ENCODE assay signal across 19 cellular contexts in the genomic region with DNA sequence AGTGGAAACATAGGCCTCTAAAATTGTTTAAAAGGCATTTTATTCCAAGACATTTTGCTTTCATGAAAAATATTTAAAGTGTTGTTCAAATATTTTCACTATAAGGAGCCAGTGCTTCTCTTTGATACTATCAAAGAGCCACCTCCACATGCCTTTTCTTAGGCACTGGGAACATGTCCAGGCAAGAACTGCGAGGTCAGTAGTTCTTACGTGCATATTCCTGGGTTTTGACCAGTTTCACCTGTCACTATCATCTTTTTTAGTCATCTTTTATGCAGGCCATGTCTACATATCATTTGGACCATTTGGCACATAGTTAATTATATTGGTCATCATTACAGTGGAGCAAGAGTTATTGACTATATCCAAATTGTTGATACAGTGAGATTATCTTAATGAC.
DNase-seq lines count a peak whose midpoint lies in the region; ATAC-seq, FAIRE-seq and TF ChIP-seq lines count a peak whose summit lies in the region.
"Had no signal": no experiment of that assay in that cellular context is flagged by ENCODE, and none has a peak within 500 bp of the region (broad histone marks: within the 10 kb centered on the region; RNA-seq: fewer than 3 reads in every experiment).

No MANE protein-coding gene starts in this region.

- H3K9me2 ChIP-seq in SK-N-SH = no peaks in the 10 kb centered on the region

- H3K36me3 ChIP-seq in SK-N-SH (replicated peaks in 1 of 2; ENCODE audit: control insufficient read depth in 1 of 2, insufficient read depth in 2 of 2, low read length in 1 of 2) (peaks cover 4 to 57% of the 10 kb centered on the region in 2 experiments), mammary epithelial cell (ENCODE audit: insufficient read depth, low read length) (no peaks in the 10 kb centered on the region), left lung (no peaks in the 10 kb centered on the region), smooth muscle cell (ENCODE audit: low read depth) (no peaks in the 10 kb centered on the region)

- no peak for FAIRE-seq in HTR-8/SVneo (lab: Jason Lieb, UNC)
- FAIRE-seq: D721Med, G401.6, GM12891 had no signal

- H4K20me1 ChIP-seq in SK-N-SH (ENCODE audit: insufficient read depth) (no peaks in the 10 kb centered on the region; the same call in 1 of the 2 replicates), mammary epithelial cell (ENCODE audit: insufficient read depth, low read length) (no peaks in the 10 kb centered on the region), smooth muscle cell (ENCODE audit: low read depth) (no peaks in the 10 kb centered on the region)

- H3K4me2 ChIP-seq in SK-N-SH (no peak overlapping the region), mammary epithelial cell (ENCODE audit: insufficient read depth, low read depth, low read length) (no peak overlapping the region), smooth muscle cell (no peak overlapping the region)
- H3K4me2 ChIP-seq: A549 had no signal

- no peak overlapping the region for H3K27ac Mint-ChIP-seq in effector memory CD8-positive, alpha-beta T cell
- H3K27ac Mint-ChIP-seq: CD4-positive, alpha-beta T cell had no signal

- no peaks in the 10 kb centered on the region for H3K9me3 ChIP-seq in SK-N-SH
- H3K9me3 ChIP-seq in mammary epithelial cell (replicated peaks; ENCODE audit: insufficient read depth, low read length) = no peaks in the 10 kb centered on the region
- H3K9me3 ChIP-seq in left lung = no peaks in the 10 kb centered on the region
- no peaks in the 10 kb centered on the region for H3K9me3 ChIP-seq in smooth muscle cell (replicated peaks; ENCODE audit: low read depth)
- H3K9me3 ChIP-seq: A549, Caco-2 had no signal

- H3K27me3 ChIP-seq in SK-N-SH (ENCODE audit: insufficient read depth) (no peaks in the 10 kb centered on the region), mammary epithelial cell (ENCODE audit: insufficient read depth, low read length) (no peaks in the 10 kb centered on the region), left lung (no peaks in the 10 kb centered on the region), smooth muscle cell (ENCODE audit: low read depth) (no peaks in the 10 kb centered on the region)

- H3K4me3 Mint-ChIP-seq in effector memory CD8-positive, alpha-beta T cell = no peak overlapping the region
- H3K4me3 Mint-ChIP-seq: CD4-positive, alpha-beta T cell; H9 had no signal

- no peak for TF ChIP-seq EP300 in SK-N-SH (IDR thresholded peaks at IDR 0.05; ENCODE audit: borderline replicate concordance in 1 of 2, low read depth in 1 of 2, low read length in 1 of 2)

- in situ Hi-C loops in mammary epithelial cell (cut with MboI; ENCODE audit: low sequenced_read_pairs in 2 of 2) = no loop called here

- BruUV-seq in mammary epithelial cell (replicated peaks; lab: Mats Ljungman, UMichigan) = no TSS peak

- H2AFZ ChIP-seq in SK-N-SH (ENCODE audit: low read depth) (no peak overlapping the region), mammary epithelial cell (ENCODE audit: low read depth, low read length) (peak overlapping the region; percentile 21), smooth muscle cell (ENCODE audit: low read depth) (no peak overlapping the region)

- ATAC-seq in SK-N-SH treated with all-trans-retinoic acid at 6 μM for 48 hours (no peak), left lung (peak; percentile 22), Right ventricle myocardium superior (ENCODE audit: poor library complexity) (no peak)
- ATAC-seq in effector memory CD8-positive, alpha-beta T cell (replicated peaks) = no peak
- ATAC-seq: A549 had no signal

- no peaks in the 10 kb centered on the region for H3K36me3 Mint-ChIP-seq in effector memory CD8-positive, alpha-beta T cell (ENCODE audit: insufficient read depth)

- intact Hi-C loops in mammary epithelial cell (cut with micrococcal nuclease) (loop anchor here (10.0 kb wide), 2 partner anchors 174 to 206 kb away; no protein-coding TSS in a partner anchor), left lung (cut with DNase I) (no loop called here), Right ventricle myocardium superior (cut with DNase I) (no loop called here)

- H3K4me1 Mint-ChIP-seq in effector memory CD8-positive, alpha-beta T cell (ENCODE audit: low read depth in 2 of 2) = no peaks in the 10 kb centered on the region

- no peak overlapping the region for H3K9ac ChIP-seq in SK-N-SH
- no peak overlapping the region for H3K9ac ChIP-seq in mammary epithelial cell (ENCODE audit: insufficient read depth, low read length)
- H3K9ac ChIP-seq in smooth muscle cell (ENCODE audit: low read depth) = no peak overlapping the region

- CTCF ChIA-PET in SK-N-SH (lab: Yijun Ruan, JAX) (no interaction called here), mammary epithelial cell (lab: Charles Lee; ENCODE audit: low non-redundant PET) (interaction anchor here (0.7 kb wide), 1 partner anchor 10 kb away, joined by 9 read pairs; no protein-coding TSS in a partner anchor)

- WGBS in SK-N-SH (ENCODE audit: low lambda C conversion rate) = 53% methylated on average over 2 of the region's 2 CpGs
- WGBS in mammary epithelial cell (ENCODE audit: low coverage, missing lambda C conversion rate) = 0% methylated on average over 2 of the region's 2 CpGs
- WGBS in smooth muscle cell (ENCODE audit: low lambda C conversion rate) = 77% methylated on average over 2 of the region's 2 CpGs

- dilution Hi-C loops in mammary epithelial cell (cut with HindIII; ENCODE audit: low sequenced_read_pairs) = no loop called here

- no peak for DNase-seq in SK-N-SH
- peak; percentile 59 for DNase-seq in mammary epithelial cell
- DNase-seq in left lung = no peak
- no peak for DNase-seq in smooth muscle cell (lab: John Stamatoyannopoulos, UW; ENCODE audit: unreplicated experiment)
- DNase-seq in Right ventricle myocardium superior = no peak
- DNase-seq in HTR-8/SVneo (ENCODE audit: insufficient read length, low spot score) = no peak
- DNase-seq in effector memory CD8-positive, alpha-beta T cell = no peak
- DNase-seq: AML-193; Caco-2; CD4-positive, alpha-beta T cell; GOT3; H9 had no signal

- H3K4me1 ChIP-seq in SK-N-SH (ENCODE audit: control insufficient read depth in 1 of 2, insufficient read depth in 2 of 2, low read depth in 1 of 2, low read length in 1 of 2) = peaks cover 0 to 29% of the 10 kb centered on the region in 2 experiments; a peak in 2 of 4 replicates
- peaks cover 7% of the 10 kb centered on the region for H3K4me1 ChIP-seq in mammary epithelial cell (ENCODE audit: insufficient read depth, low read length)
- no peaks in the 10 kb centered on the region for H3K4me1 ChIP-seq in left lung
- H3K4me1 ChIP-seq in smooth muscle cell (ENCODE audit: low read depth) = no peaks in the 10 kb centered on the region
- H3K4me1 ChIP-seq: A549, Caco-2 had no signal

- H3K79me2 ChIP-seq in SK-N-SH (ENCODE audit: insufficient read depth) (peaks cover 100% of the 10 kb centered on the region), mammary epithelial cell (ENCODE audit: insufficient read depth, low read length) (no peaks in the 10 kb centered on the region), smooth muscle cell (ENCODE audit: low read depth) (no peaks in the 10 kb centered on the region)

- H3F3A ChIP-seq in SK-N-SH (replicated peaks; ENCODE audit: insufficient read depth) (peaks cover 36% of the 10 kb centered on the region), smooth muscle cell (ENCODE audit: low read depth) (no peaks in the 10 kb centered on the region)

- H3K27ac ChIP-seq in SK-N-SH (ENCODE audit: low read depth in 2 of 2, low read length in 1 of 2) (peak overlapping the region; percentile 48 to 82; a peak in 2 of 4 replicates), mammary epithelial cell (ENCODE audit: insufficient read depth, low read depth, low read length) (peak overlapping the region; percentile 35), left lung (no peak overlapping the region), smooth muscle cell (ENCODE audit: low read depth) (peak overlapping the region; percentile 46)
- H3K27ac ChIP-seq: 22Rv1, A549, C4-2B had no signal

- no peak overlapping the region for H3K4me3 ChIP-seq in SK-N-SH (ENCODE audit: low read depth in 2 of 2, low read length in 1 of 2)
- H3K4me3 ChIP-seq in mammary epithelial cell (replicated peaks in 1 of 3; ENCODE audit: insufficient read depth in 1 of 3, low read depth in 2 of 3, low read length in 3 of 3) = no peak overlapping the region
- no peak overlapping the region for H3K4me3 ChIP-seq in left lung
- H3K4me3 ChIP-seq in smooth muscle cell = no peak overlapping the region
- H3K4me3 ChIP-seq: A549 had no signal

- TF ChIP-seq RAD21 in SK-N-SH (IDR thresholded peaks at IDR 0.05; ENCODE audit: low read length) = no peak

- TF ChIP-seq CTCF in SK-N-SH (IDR thresholded peaks at IDR 0.05) (no peak), mammary epithelial cell (conservative IDR thresholded peaks at IDR 0.05 in 1 of 2, IDR thresholded peaks at IDR 0.05 in 1 of 2; ENCODE audit: extremely low read depth in 1 of 2, insufficient read depth in 1 of 2, low read depth in 1 of 2, low read length in 2 of 2) (no peak), left lung (IDR thresholded peaks at IDR 0.05) (no peak), smooth muscle cell (IDR thresholded peaks at IDR 0.05; ENCODE audit: borderline replicate concordance, insufficient read depth, poor library complexity, severe bottlenecking) (no peak)

- POLR2A ChIA-PET in SK-N-SH (lab: Yijun Ruan, JAX) = no interaction called here

- no peaks in the 10 kb centered on the region for H3K9me3 Mint-ChIP-seq in effector memory CD8-positive, alpha-beta T cell
- H3K9me3 Mint-ChIP-seq: H9 had no signal

- no peaks in the 10 kb centered on the region for H3K27me3 Mint-ChIP-seq in effector memory CD8-positive, alpha-beta T cell
- H3K27me3 Mint-ChIP-seq: CD4-positive, alpha-beta T cell had no signal

TF ChIP-seq in SK-N-SH, 30 proteins besides CTCF, POLR2A, EP300 and RAD21 (continues in another document):
- TF ChIP-seq FOSL2 (IDR thresholded peaks at IDR 0.05; ENCODE audit: borderline replicate concordance, low read depth) = 0 out of 2 replicates have a peak, but pooled peaks have one; percentile 2

TF ChIP-seq in SK-N-SH treated with all-trans-retinoic acid at 6 μM for 48 hours, 23 proteins besides CTCF, POLR2A, EP300 and RAD21:
- TF ChIP-seq, protein P1, sequence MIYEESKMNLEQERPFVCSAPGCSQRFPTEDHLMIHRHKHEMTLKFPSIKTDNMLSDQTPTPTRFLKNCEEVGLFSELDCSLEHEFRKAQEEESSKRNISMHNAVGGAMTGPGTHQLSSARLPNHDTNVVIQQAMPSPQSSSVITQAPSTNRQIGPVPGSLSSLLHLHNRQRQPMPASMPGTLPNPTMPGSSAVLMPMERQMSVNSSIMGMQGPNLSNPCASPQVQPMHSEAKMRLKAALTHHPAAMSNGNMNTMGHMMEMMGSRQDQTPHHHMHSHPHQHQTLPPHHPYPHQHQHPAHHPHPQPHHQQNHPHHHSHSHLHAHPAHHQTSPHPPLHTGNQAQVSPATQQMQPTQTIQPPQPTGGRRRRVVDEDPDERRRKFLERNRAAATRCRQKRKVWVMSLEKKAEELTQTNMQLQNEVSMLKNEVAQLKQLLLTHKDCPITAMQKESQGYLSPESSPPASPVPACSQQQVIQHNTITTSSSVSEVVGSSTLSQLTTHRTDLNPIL (CRISPR knock-in tag; IDR thresholded peaks at IDR 0.05; ENCODE audit: low read depth) = no peak

Comparison
In these comparisons a context has a peak if more than half of its experiments do, and no peak if none do; other contexts are left out.
1. H3K27ac ChIP-seq: peak in SK-N-SH (2 of 2), mammary epithelial cell (single experiment) and smooth muscle cell (single experiment); none in left lung (0 of 2).